In genomic region chr1:179251675-179252074, GRCh38 we compare ENCODE assay signal across 9 cellular contexts. TPM values are rescaled to one million over a fixed set of nuclear protein-coding genes. Genes with fewer than 3 reads are reported as not detected.
DNase-seq lines count a peak whose midpoint lies in the region; FAIRE-seq and TF ChIP-seq lines count a peak whose summit lies in the region.
"Had no signal": no experiment of that assay in that cellular context is flagged by ENCODE, and none has a peak within 500 bp of the region (broad histone marks: within the 10 kb centered on the region; RNA-seq: fewer than 3 reads in every experiment).

No MANE protein-coding gene starts in this region.

- no peak overlapping the region for H3K4me2 ChIP-seq in mesendoderm (ENCODE audit: low read length)

- WGBS in mesendoderm (ENCODE audit: extremely low coverage, insufficient coverage, low lambda C conversion rate): no CpG with 5 or more reads among the region's 1 CpG

- H2BK5ac ChIP-seq in mesendoderm (ENCODE audit: low read length): no peak overlapping the region

- FAIRE-seq in urothelium cell line (lab: Jason Lieb, UNC): no peak

- no peaks in the 10 kb centered on the region for H3K79me2 ChIP-seq in mesendoderm (ENCODE audit: control insufficient read depth, insufficient read depth, low read length)

- no peak overlapping the region for H3K18ac ChIP-seq in mesendoderm (ENCODE audit: low read length)

- peak; percentile 38 for DNase-seq in DMS114 treated with DMSO at 0.1 percent for 48 hours (lab: John Stamatoyannopoulos, UW; ENCODE audit: unreplicated experiment)
- peak; percentile 51 for DNase-seq in M059J (ENCODE audit: low read depth)
- peak; percentile 68 to 77 for DNase-seq in cardiac fibroblast (ENCODE audit: low read depth in 2 of 2)
- peak; percentile 49 for DNase-seq in mesendoderm
- DNase-seq in urothelium cell line (ENCODE audit: low spot score): no peak
- DNase-seq in ecto neural progenitor cell (ENCODE audit: low spot score): no peak
- DNase-seq in activated CD4-positive, alpha-beta T cell treated with anti-CD3 and anti-CD28 coated beads, Interleukin-2, amount 50 U/mL, for 1 hour: no peak
- DNase-seq in NCI-H1436 (lab: John Stamatoyannopoulos, UW): no peak

- no peak overlapping the region for H2BK15ac ChIP-seq in mesendoderm (replicated peaks; ENCODE audit: low read depth)

- no peak overlapping the region for H2BK120ac ChIP-seq in mesendoderm (ENCODE audit: low read depth, low read length)

- H3K27ac ChIP-seq in mesendoderm (ENCODE audit: low read depth, low read length): no peak overlapping the region
- H3K27ac ChIP-seq: HL-60 had no signal

- no peak overlapping the region for H2AK5ac ChIP-seq in mesendoderm (ENCODE audit: low read length)

- H3K4ac ChIP-seq in mesendoderm (ENCODE audit: low read depth, low read length): no peak overlapping the region

- no peaks in the 10 kb centered on the region for H3K27me3 ChIP-seq in mesendoderm (ENCODE audit: insufficient read depth, low read length, poor library complexity)

- H3K4me1 ChIP-seq in mesendoderm (ENCODE audit: control insufficient read depth, low read depth, low read length): no peaks in the 10 kb centered on the region

- no peaks in the 10 kb centered on the region for H3K79me1 ChIP-seq in mesendoderm (ENCODE audit: low read length)

- peak; percentile 45 for TF ChIP-seq CTCF in cardiac fibroblast (IDR thresholded peaks at IDR 0.05; ENCODE audit: low read depth, low read length)

- H3K36me3 ChIP-seq in mesendoderm (ENCODE audit: control insufficient read depth, insufficient read depth, low read length): no peaks in the 10 kb centered on the region

- no peak overlapping the region for H4K5ac ChIP-seq in mesendoderm (ENCODE audit: low read length)

- H3K23ac ChIP-seq in mesendoderm (ENCODE audit: low read length): no peak overlapping the region

- H3K4me3 ChIP-seq in cardiac fibroblast (replicated peaks in 1 of 2; ENCODE audit: low read depth in 2 of 2, low read length in 2 of 2) (no peak overlapping the region), mesendoderm (ENCODE audit: low read length) (no peak overlapping the region)

- no peak overlapping the region for H3K56ac ChIP-seq in mesendoderm (ENCODE audit: low read length)

- H4K8ac ChIP-seq in mesendoderm (ENCODE audit: low read depth, low read length): no peak overlapping the region

- no peak overlapping the region for H3K9ac ChIP-seq in mesendoderm (ENCODE audit: low read length)

RNA-seq across cellular contexts. Expression of gene ABL2, which starts 22.2 kb away (rescaled TPM):
- 17.3 and 38.3 TPM in 2 replicates for total RNA-seq in M059J (2014; rRNA removed; shearing (Covaris generic))
- polyA plus RNA-seq in mesendoderm (2013, experiment 1 of 2): 4.7 TPM
- polyA plus RNA-seq in mesendoderm (2013, experiment 2 of 2): 4.5 TPM

RNA-seq across cellular contexts. Expression of gene SOAT1, which starts 41.9 kb away (rescaled TPM):
- 26.6 and 35.9 TPM in 2 replicates for total RNA-seq in M059J (2014; rRNA removed; shearing (Covaris generic))
- polyA plus RNA-seq in mesendoderm (2013, experiment 1 of 2): 4.3 TPM
- polyA plus RNA-seq in mesendoderm (2013, experiment 2 of 2): 4.3 TPM

Comparison
In these comparisons a context has a peak if more than half of its experiments do, and no peak if none do; other contexts are left out.
1. DNase-seq: peak in DMS114 treated with DMSO at 0.1 percent for 48 hours (single experiment), M059J (single experiment), cardiac fibroblast (2 of 2) and mesendoderm (single experiment); none in urothelium cell line (single experiment), ecto neural progenitor cell (single experiment), activated CD4-positive, alpha-beta T cell treated with anti-CD3 and anti-CD28 coated beads, Interleukin-2, amount 50 U/mL, for 1 hour (single experiment) and NCI-H1436 (single experiment).